ENCODE assay signal across 16 cellular contexts in genomic region chr1:30888975-30889374, GRCh38. TPM values are rescaled to one million over a fixed set of nuclear protein-coding genes. Genes with fewer than 3 reads are reported as not detected.
A peak's percentile ranks its signal among the peaks of the same experiment; 100 is the strongest.
DNase-seq lines count a peak whose midpoint lies in the region; ATAC-seq and TF ChIP-seq lines count a peak whose summit lies in the region.
"Had no signal": no experiment of that assay in that cellular context is flagged by ENCODE, and none has a peak within 500 bp of the region (broad histone marks: within the 10 kb centered on the region; RNA-seq: fewer than 3 reads in every experiment).

No MANE protein-coding gene starts in this region.

- TF ChIP-seq POLR2A in Peyer's patch (IDR thresholded peaks at IDR 0.05) (no peak), suprapubic skin (IDR thresholded peaks at IDR 0.05) (no peak)

- H3K9me3 ChIP-seq in Peyer's patch (no peaks in the 10 kb centered on the region), muscle layer of duodenum (ENCODE audit: control insufficient read depth in 1 of 2, low read length in 2 of 2) (no peaks in the 10 kb centered on the region), suprapubic skin (no peaks in the 10 kb centered on the region)
- H3K9me3 ChIP-seq: MG63 had no signal

- H3K27me3 ChIP-seq in Peyer's patch (no peaks in the 10 kb centered on the region), muscle layer of duodenum (ENCODE audit: low read depth, low read length) (no peaks in the 10 kb centered on the region), suprapubic skin (no peaks in the 10 kb centered on the region)
- H3K27me3 ChIP-seq: MG63 had no signal

- no peak for TF ChIP-seq CTCF in Peyer's patch (IDR thresholded peaks at IDR 0.05)
- TF ChIP-seq CTCF in coronary artery (IDR thresholded peaks at IDR 0.05): no peak
- no peak for TF ChIP-seq CTCF in suprapubic skin (IDR thresholded peaks at IDR 0.05)

- DNase-seq in Peyer's patch (no peak), coronary artery (ENCODE audit: low spot score) (no peak), suprapubic skin (ENCODE audit: low spot score in 2 of 2) (no peak)
- no peak for DNase-seq in activated CD4-positive, CD25-positive, alpha-beta regulatory T cell (lab: John Stamatoyannopoulos, UW)
- DNase-seq: activated CD4-positive, alpha-beta T cell treated with anti-CD3 and anti-CD28 coated beads, Interleukin-2, amount 50 U/mL, for 1 hour; foreskin keratinocyte; immature natural killer cell; MG63; naive thymus-derived CD4-positive, alpha-beta T cell; NCI-H2029 treated with DMSO at 0.1 percent for 48 hours; small intestine; stimulated activated naive CD8-positive, alpha-beta T cell treated with anti-CD3 and anti-CD28 coated beads, Interleukin-15, amount 100 ng/mL, for 72 hours had no signal

- no peak for TF ChIP-seq EP300 in suprapubic skin (IDR thresholded peaks at IDR 0.05)

- ATAC-seq in GM21737 (IDR thresholded peaks at IDR 0.05; ENCODE audit: unreplicated experiment): no peak
- ATAC-seq in GM18858 (IDR thresholded peaks at IDR 0.05; ENCODE audit: unreplicated experiment): no peak
- no peak for ATAC-seq in HG03095 (IDR thresholded peaks at IDR 0.05; ENCODE audit: unreplicated experiment)
- ATAC-seq: naive thymus-derived CD4-positive, alpha-beta T cell; stimulated activated naive CD8-positive, alpha-beta T cell treated with anti-CD3 and anti-CD28 coated beads, Interleukin-15, amount 100 ng/mL, for 72 hours had no signal

- WGBS in suprapubic skin: 78% methylated on average over 3 of the region's 3 CpGs

- peak overlapping the region; percentile 25 to 85 (median 50) for H3K27ac ChIP-seq in Peyer's patch
- peak overlapping the region; percentile 89 to 93 for H3K27ac ChIP-seq in coronary artery
- H3K27ac ChIP-seq in muscle layer of duodenum (ENCODE audit: low read length): peak overlapping the region; percentile 58
- peak overlapping the region; percentile 9 for H3K27ac ChIP-seq in suprapubic skin
- H3K27ac ChIP-seq: foreskin keratinocyte had no signal

- H3K4me1 ChIP-seq in Peyer's patch: peaks cover 0 to 39% (median 0%) of the 10 kb centered on the region in 4 donors
- H3K4me1 ChIP-seq in muscle layer of duodenum (ENCODE audit: control insufficient read depth in 1 of 2, insufficient read depth in 2 of 2, low read length in 2 of 2): peaks cover 0 to 80% of the 10 kb centered on the region in 2 donors
- H3K4me1 ChIP-seq in suprapubic skin: peaks cover 14% of the 10 kb centered on the region
- H3K4me1 ChIP-seq: foreskin keratinocyte had no signal

- no peak overlapping the region for H3K4me3 ChIP-seq in Peyer's patch
- H3K4me3 ChIP-seq in coronary artery: peak overlapping the region; percentile 14
- peak overlapping the region in 1 of 2 donors; percentile 43 for H3K4me3 ChIP-seq in muscle layer of duodenum (ENCODE audit: low read depth in 1 of 2, low read length in 2 of 2)
- no peak overlapping the region for H3K4me3 ChIP-seq in suprapubic skin
- H3K4me3 ChIP-seq: MG63 had no signal

- no peaks in the 10 kb centered on the region for H3K36me3 ChIP-seq in Peyer's patch
- H3K36me3 ChIP-seq in muscle layer of duodenum (ENCODE audit: control insufficient read depth in 1 of 2, insufficient read depth in 2 of 2, low read length in 2 of 2): no peaks in the 10 kb centered on the region
- H3K36me3 ChIP-seq in suprapubic skin: no peaks in the 10 kb centered on the region
- H3K36me3 ChIP-seq: MG63 had no signal

RNA-seq across cellular contexts. Expression of gene SDC3, which starts 19.6 kb away (rescaled TPM):
- total RNA-seq in Peyer's patch (10 to 100 TPM in 1 of 4 donors, 1 to 10 TPM in 3; 4.6 to 12.4 (median 8.9) TPM), suprapubic skin (10 to 100 TPM in 3 of 4 donors, 1 to 10 TPM in 1; 7.7 to 16.7 (median 15.1) TPM)

Comparison
In these comparisons a context has a peak if more than half of its experiments do, and no peak if none do; other contexts are left out.
1. H3K27ac ChIP-seq: peak in every context shown above with its lines; median percentile 91 in coronary artery; 58 in muscle layer of duodenum; 50 in Peyer's patch; 9 in suprapubic skin.